Comparison of ENCODE assay signal across 12 cellular contexts in the genomic region with DNA sequence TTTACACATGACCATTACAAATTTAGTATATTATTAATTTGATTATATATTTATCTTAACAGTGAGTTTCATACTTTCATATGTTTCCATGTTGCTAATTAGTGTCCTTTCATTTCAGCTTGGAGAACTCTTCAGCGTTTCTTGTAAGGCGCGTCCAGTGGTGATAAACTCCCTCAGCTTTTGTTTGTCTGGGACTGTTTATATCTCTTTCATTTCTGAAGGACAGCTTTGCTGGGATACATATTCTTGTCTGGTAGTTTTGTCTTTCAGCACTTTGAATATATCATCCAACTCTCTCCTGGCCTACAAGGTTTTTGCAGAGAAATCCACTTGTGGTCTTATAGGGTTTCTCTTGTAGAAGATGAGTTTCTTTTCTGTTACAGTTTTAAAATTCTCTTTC. TPM values are rescaled to one million over a fixed set of nuclear protein-coding genes. Genes with fewer than 3 reads are reported as not detected.
DNase-seq lines count a peak whose midpoint lies in the region; ATAC-seq and TF ChIP-seq lines count a peak whose summit lies in the region.
"Had no signal": no experiment of that assay in that cellular context is flagged by ENCODE, and none has a peak within 500 bp of the region (broad histone marks: within the 10 kb centered on the region; RNA-seq: fewer than 3 reads in every experiment).

No MANE protein-coding gene starts in this region.

- H3K36me3 Mint-ChIP-seq in MCF 10A (ENCODE audit: insufficient read depth, unreplicated experiment): peaks cover 83% of the 10 kb centered on the region
- H3K36me3 Mint-ChIP-seq in CD4-positive, alpha-beta memory T cell: peaks cover 54 to 55% of the 10 kb centered on the region in 2 donors
- H3K36me3 Mint-ChIP-seq in T-helper 17 cell (ENCODE audit: low read depth): peaks cover 9% of the 10 kb centered on the region
- peaks cover 32 to 70% (median 59%) of the 10 kb centered on the region in 3 donors for H3K36me3 Mint-ChIP-seq in naive thymus-derived CD8-positive, alpha-beta T cell

- H3K4me1 ChIP-seq in breast epithelium: no peaks in the 10 kb centered on the region
- peaks cover 55% of the 10 kb centered on the region for H3K4me1 ChIP-seq in CD4-positive, alpha-beta memory T cell (ENCODE audit: insufficient read depth, low read length)

- no peak for TF ChIP-seq CTCF in MCF 10A (IDR thresholded peaks at IDR 0.05; ENCODE audit: unreplicated experiment)
- no peak for TF ChIP-seq CTCF in breast epithelium (IDR thresholded peaks at IDR 0.05)

- CTCF ChIA-PET in MCF 10A (lab: Yijun Ruan, JAX): interaction anchor here (0.6 to 2.4 kb wide), 5 partner anchors 17 to 217 kb away, joined by 3 to 5 read pairs (median 3); no protein-coding TSS in a partner anchor
- CTCF ChIA-PET in CD4-positive, alpha-beta memory T cell (lab: Charles Lee; ENCODE audit: partially characterized antibody): interaction anchor here (0.8 to 2.4 kb wide), 8 partner anchors 9 to 136 kb away, joined by 3 to 11 read pairs (median 4); no protein-coding TSS in a partner anchor

- DNase-seq in MCF 10A (ENCODE audit: unreplicated experiment) (no peak), breast epithelium (ENCODE audit: low spot score in 2 of 2) (no peak), T-helper 17 cell (no peak)
- no peak for DNase-seq in CD4-positive, alpha-beta memory T cell
- DNase-seq in naive thymus-derived CD8-positive, alpha-beta T cell: no peak
- DNase-seq: C1 segment of cervical spinal cord, H7 had no signal

- no peaks in the 10 kb centered on the region for H3K27me3 Mint-ChIP-seq in MCF 10A (ENCODE audit: insufficient read depth, unreplicated experiment)
- H3K27me3 Mint-ChIP-seq in CD4-positive, alpha-beta memory T cell: no peaks in the 10 kb centered on the region
- no peaks in the 10 kb centered on the region for H3K27me3 Mint-ChIP-seq in T-helper 17 cell
- no peaks in the 10 kb centered on the region for H3K27me3 Mint-ChIP-seq in naive thymus-derived CD8-positive, alpha-beta T cell
- H3K27me3 Mint-ChIP-seq: B cell, IgD-negative memory B cell had no signal

- H3K4me3 Mint-ChIP-seq in MCF 10A (ENCODE audit: unreplicated experiment) (no peak overlapping the region), T-helper 17 cell (no peak overlapping the region)
- peak overlapping the region in 2 of 8 donors; percentile 12 to 26 for H3K4me3 Mint-ChIP-seq in CD4-positive, alpha-beta memory T cell
- peak overlapping the region in 2 of 10 donors; percentile 24 to 76 for H3K4me3 Mint-ChIP-seq in naive thymus-derived CD8-positive, alpha-beta T cell
- H3K4me3 Mint-ChIP-seq: B cell, GM23338 had no signal

- no peak for ATAC-seq in T-helper 17 cell
- no peak for ATAC-seq in naive thymus-derived CD8-positive, alpha-beta T cell
- ATAC-seq in HG02759 (IDR thresholded peaks at IDR 0.05; ENCODE audit: unreplicated experiment): no peak
- no peak for ATAC-seq in GM19467 (IDR thresholded peaks at IDR 0.05; ENCODE audit: unreplicated experiment)
- ATAC-seq: GM23338 had no signal

- H3K27me3 ChIP-seq in breast epithelium: no peaks in the 10 kb centered on the region
- no peaks in the 10 kb centered on the region for H3K27me3 ChIP-seq in CD4-positive, alpha-beta memory T cell (ENCODE audit: insufficient read depth, low read length)

- POLR2A ChIA-PET in MCF 10A (lab: Yijun Ruan, JAX): interaction anchor here (0.6 to 1.5 kb wide), 3 partner anchors 11 to 54 kb away, joined by 3 to 8 read pairs (median 3); no protein-coding TSS in a partner anchor
- POLR2A ChIA-PET in CD4-positive, alpha-beta memory T cell (lab: Charles Lee; ENCODE audit: partially characterized antibody): interaction anchor here (1.4 to 1.6 kb wide), 2 partner anchors 9 to 18 kb away, joined by 4 to 5 read pairs; no protein-coding TSS in a partner anchor
- POLR2A ChIA-PET in naive thymus-derived CD8-positive, alpha-beta T cell (lab: Charles Lee): interaction anchor here (1.2 to 3.6 kb wide), 3 partner anchors 11 to 92 kb away, joined by 3 to 42 read pairs (median 6); partner anchors contain the start of gene BIRC2

- peaks cover 5 to 11% of the 10 kb centered on the region in 2 donors for H3K9me3 ChIP-seq in breast epithelium
- H3K9me3 ChIP-seq in CD4-positive, alpha-beta memory T cell (ENCODE audit: control insufficient read depth in 1 of 2, low read length in 2 of 2): no peaks in the 10 kb centered on the region
- no peaks in the 10 kb centered on the region for H3K9me3 ChIP-seq in T-helper 17 cell (ENCODE audit: control insufficient read depth, low read length, poor library complexity, severe bottlenecking)

- no peak overlapping the region for H3K4me3 ChIP-seq in breast epithelium
- H3K4me3 ChIP-seq in CD4-positive, alpha-beta memory T cell (ENCODE audit: low read length in 2 of 2): no peak overlapping the region
- H3K4me3 ChIP-seq: GM23338 had no signal

- H3K27ac ChIP-seq in breast epithelium: no peak overlapping the region
- H3K27ac ChIP-seq in CD4-positive, alpha-beta memory T cell (ENCODE audit: low read depth, low read length): no peak overlapping the region

- peaks cover 6% of the 10 kb centered on the region for H3K36me3 ChIP-seq in breast epithelium
- H3K36me3 ChIP-seq in CD4-positive, alpha-beta memory T cell (ENCODE audit: insufficient read depth, low read length): peaks cover 14% of the 10 kb centered on the region

- H3K4me1 Mint-ChIP-seq in MCF 10A (ENCODE audit: insufficient read depth, unreplicated experiment) (peaks cover 14% of the 10 kb centered on the region), T-helper 17 cell (peaks cover 43% of the 10 kb centered on the region)
- peaks cover 38 to 71% (median 51%) of the 10 kb centered on the region in 4 donors for H3K4me1 Mint-ChIP-seq in CD4-positive, alpha-beta memory T cell
- peaks cover 29 to 66% (median 55%) of the 10 kb centered on the region in 4 donors for H3K4me1 Mint-ChIP-seq in naive thymus-derived CD8-positive, alpha-beta T cell
- H3K4me1 Mint-ChIP-seq: GM23338 had no signal

- no TSS peak for BruUV-seq in MCF 10A (replicated peaks; lab: Mats Ljungman, UMichigan)

- no peak for TF ChIP-seq POLR2A in breast epithelium (IDR thresholded peaks at IDR 0.05)

- peaks cover 8% of the 10 kb centered on the region for H3K9me3 Mint-ChIP-seq in MCF 10A (ENCODE audit: unreplicated experiment)
- peaks cover 0 to 18% (median 5%) of the 10 kb centered on the region in 8 donors for H3K9me3 Mint-ChIP-seq in CD4-positive, alpha-beta memory T cell
- peaks cover 0 to 29% (median 13%) of the 10 kb centered on the region in 9 donors for H3K9me3 Mint-ChIP-seq in naive thymus-derived CD8-positive, alpha-beta T cell

- H3K27ac Mint-ChIP-seq in MCF 10A (ENCODE audit: low read depth, unreplicated experiment) (peak overlapping the region; percentile 73), T-helper 17 cell (peak overlapping the region; percentile 96)
- peak overlapping the region in 6 of 7 donors; percentile 20 to 98 (median 82) for H3K27ac Mint-ChIP-seq in CD4-positive, alpha-beta memory T cell
- H3K27ac Mint-ChIP-seq in naive thymus-derived CD8-positive, alpha-beta T cell: peak overlapping the region in 9 of 10 donors; percentile 47 to 98 (median 96)
- H3K27ac Mint-ChIP-seq: B cell, GM23338 had no signal

- intact Hi-C loops in MCF 10A (cut with micrococcal nuclease): no loop called here
- intact Hi-C loops in breast epithelium (cut with DNase I; ENCODE audit: low total_unique reads): no loop called here
- intact Hi-C loops in CD4-positive, alpha-beta memory T cell (cut with micrococcal nuclease): no loop called here

RNA-seq across cellular contexts. Expression of gene BIRC2, which starts 12.4 kb away (rescaled TPM):
- total RNA-seq in MCF 10A (2022) (46.2 and 50.0 TPM in 2 replicates), breast epithelium (10 to 100 TPM; 45.6 to 95.7 (median 48.5) TPM), T-helper 17 cell (10 to 100 TPM; 76.6 to 77.9 TPM)
- 10 to 100 TPM; 60.9 to 61.2 TPM for total RNA-seq in CD4-positive, alpha-beta memory T cell
- polyA plus RNA-seq in CD4-positive, alpha-beta memory T cell: 10 to 100 TPM; 28.8 to 33.4 TPM
- total RNA-seq in naive thymus-derived CD8-positive, alpha-beta T cell: 10 to 100 TPM; 56.4 to 56.9 TPM
- 10 to 100 TPM; 29.6 to 41.9 (median 32.2) TPM for polyA plus RNA-seq in naive thymus-derived CD8-positive, alpha-beta T cell

RNA-seq across cellular contexts. Expression of gene BIRC3, which starts 42.1 kb away (rescaled TPM):
- total RNA-seq in MCF 10A (2022) (91.6 and 124 TPM in 2 replicates), breast epithelium (10 to 100 TPM in 2 of 3 donors, 1 to 10 TPM in 1; 2.6 to 30.0 (median 10.8) TPM), T-helper 17 cell (100 to 1,000 TPM; 117 to 139 TPM)
- total RNA-seq in CD4-positive, alpha-beta memory T cell: 100 to 1,000 TPM; 197 to 198 TPM
- 10 to 100 TPM; 82.5 to 86.3 TPM for polyA plus RNA-seq in CD4-positive, alpha-beta memory T cell
- 10 to 100 TPM; 94.8 to 97.7 TPM for total RNA-seq in naive thymus-derived CD8-positive, alpha-beta T cell
- polyA plus RNA-seq in naive thymus-derived CD8-positive, alpha-beta T cell: 10 to 100 TPM; 16.7 to 22.9 (median 19.1) TPM
- polyA plus RNA-seq: GM23338 had no signal
